1 cellular context compared by ENCODE assay signal in the genomic region with DNA sequence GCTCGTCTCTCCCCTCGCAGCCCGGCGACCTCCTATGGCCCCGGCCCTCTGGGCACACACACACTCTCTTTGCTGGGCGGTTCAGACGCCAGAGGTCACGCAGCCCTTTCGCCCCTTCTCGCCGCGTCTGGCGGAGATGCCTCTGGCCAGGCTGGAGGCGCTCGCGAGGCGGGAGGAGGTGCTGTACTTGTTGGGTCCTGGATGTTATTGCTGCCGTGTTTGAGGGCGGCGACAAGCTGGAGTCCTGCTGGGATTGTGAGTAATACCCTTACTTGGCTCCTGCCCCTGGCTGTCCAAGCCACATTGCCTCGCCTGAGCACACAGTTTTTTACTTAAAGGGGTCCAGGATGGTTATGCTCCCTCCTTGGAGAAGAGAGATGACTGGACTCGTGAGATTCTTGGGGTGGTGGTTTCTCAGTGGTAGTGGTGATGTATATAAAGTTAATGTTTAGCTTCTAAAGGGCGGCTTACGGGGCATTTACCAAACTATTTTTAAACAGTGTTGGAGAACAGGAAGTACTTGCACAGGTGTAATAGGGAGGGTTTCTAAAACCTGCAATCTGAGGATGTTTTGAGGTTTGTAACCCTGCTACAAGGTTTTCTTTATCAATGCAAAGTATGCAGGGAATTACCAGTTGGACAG.
TF ChIP-seq lines count a peak whose summit lies in the region.

No MANE protein-coding gene starts in this region.

TF ChIP-seq in K562, 482 proteins besides CTCF, POLR2A, EP300 and RAD21 (continued from another document and continues in another):
- TF ChIP-seq VEZF1 (CRISPR knock-in tag; IDR thresholded peaks at IDR 0.05) (peak; percentile 43; the same call in 1 of the 2 replicates), DACH1 (IDR thresholded peaks at IDR 0.05; ENCODE audit: partially characterized antibody) (no peak), HMG20B (CRISPR knock-in tag; IDR thresholded peaks at IDR 0.05) (no peak), ZNF232 (CRISPR knock-in tag; IDR thresholded peaks at IDR 0.05) (no peak), KHSRP (IDR thresholded peaks at IDR 0.05) (no peak), CREM (IDR thresholded peaks at IDR 0.05; ENCODE audit: low read depth) (peak; percentile 47), SLC30A9 (CRISPR knock-in tag; IDR thresholded peaks at IDR 0.05) (no peak), ZNF77 (CRISPR knock-in tag; IDR thresholded peaks at IDR 0.05) (no peak), ZFP91 (CRISPR knock-in tag; IDR thresholded peaks at IDR 0.05) (no peak), GTF2E2 (tag; IDR thresholded peaks at IDR 0.05) (no peak), SMARCA4 (IDR thresholded peaks at IDR 0.05) (no peak), HMGXB4 (CRISPR knock-in tag; IDR thresholded peaks at IDR 0.05) (no peak), ZNF766 (CRISPR knock-in tag; conservative IDR thresholded peaks at IDR 0.05) (no peak), PHB2 (IDR thresholded peaks at IDR 0.05; ENCODE audit: low read depth) (no peak), KLF16 (IDR thresholded peaks at IDR 0.05) (no peak), ZFPM2 (CRISPR knock-in tag; IDR thresholded peaks at IDR 0.05) (no peak), TCF7L2 (IDR thresholded peaks at IDR 0.05; ENCODE audit: low read depth, low read length) (no peak), MLX (CRISPR knock-in tag; conservative IDR thresholded peaks at IDR 0.05) (no peak), HOMEZ (CRISPR knock-in tag; IDR thresholded peaks at IDR 0.05) (no peak), ARNT (IDR thresholded peaks at IDR 0.05) (no peak), DMBX1 (CRISPR knock-in tag; IDR thresholded peaks at IDR 0.05; ENCODE audit: borderline replicate concordance) (no peak), ZNF561 (CRISPR knock-in tag; conservative IDR thresholded peaks at IDR 0.05) (no peak), THRA (IDR thresholded peaks at IDR 0.05) (no peak), EHMT2 (IDR thresholded peaks at IDR 0.05) (no peak), FOXK2 (conservative IDR thresholded peaks at IDR 0.05 in 1 of 2, IDR thresholded peaks at IDR 0.05 in 1 of 2; ENCODE audit: low read depth in 2 of 2) (no peak), HNRNPK (IDR thresholded peaks at IDR 0.05; ENCODE audit: low read depth, low read length, poor library complexity, severe bottlenecking) (no peak), GTF2A2 (tag; IDR thresholded peaks at IDR 0.05) (no peak), TBP (optimal IDR thresholded peaks at IDR 0.05; ENCODE audit: low read depth, low read length) (peak; percentile 39), CCNT2 (IDR thresholded peaks at IDR 0.05; ENCODE audit: borderline replicate concordance, extremely low read depth, insufficient read length, low read depth, low read length) (peak; percentile 6), ZC3H11A (IDR thresholded peaks at IDR 0.05; ENCODE audit: low read depth, low read length) (no peak), SMAD3 (CRISPR knock-in tag; conservative IDR thresholded peaks at IDR 0.05) (no peak), TAF9B (IDR thresholded peaks at IDR 0.05; ENCODE audit: partially characterized antibody) (peak; percentile 16), ELF1 (tag; IDR thresholded peaks at IDR 0.05) (no peak; the same call in none of the 2 replicates), ZNF384 (IDR thresholded peaks at IDR 0.05; ENCODE audit: low read depth, low read length) (peak; percentile 9; the same call in 1 of the 2 replicates), PTRF (tag; IDR thresholded peaks at IDR 0.05) (no peak), ZNF431 (CRISPR knock-in tag; IDR thresholded peaks at IDR 0.05) (peak; percentile 20; the same call in 1 of the 2 replicates), ZNF12 (CRISPR knock-in tag; IDR thresholded peaks at IDR 0.05) (peak; percentile 76; the same call in 1 of the 2 replicates), DDX20 (tag; IDR thresholded peaks at IDR 0.05; ENCODE audit: low read depth) (no peak), RBFOX2 (IDR thresholded peaks at IDR 0.05; ENCODE audit: low read depth, low read length) (no peak), ZZZ3 (IDR thresholded peaks at IDR 0.05) (no peak), ZNF184 (CRISPR knock-in tag; IDR thresholded peaks at IDR 0.05) (no peak), ZFP30 (CRISPR knock-in tag; IDR thresholded peaks at IDR 0.05; ENCODE audit: borderline replicate concordance) (no peak), MYC (IDR thresholded peaks at IDR 0.05; ENCODE audit: low read depth, low read length) (no peak; the same call in 1 of the 2 replicates), MYC (CRISPR knock-in tag; IDR thresholded peaks at IDR 0.05; ENCODE audit: borderline replicate concordance, low read depth) (no peak), BRD9 (IDR thresholded peaks at IDR 0.05; ENCODE audit: low read depth, partially characterized antibody) (no peak), TOE1 (IDR thresholded peaks at IDR 0.05; ENCODE audit: borderline replicate concordance) (no peak), TOE1 (CRISPR knock-in tag; IDR thresholded peaks at IDR 0.05; ENCODE audit: borderline replicate concordance, low read depth) (no peak), SREBF2 (CRISPR knock-in tag; IDR thresholded peaks at IDR 0.05) (no peak), ZNF436 (CRISPR knock-in tag; IDR thresholded peaks at IDR 0.05) (no peak), ZNF41 (CRISPR knock-in tag; conservative IDR thresholded peaks at IDR 0.05) (no peak), ZNF175 (CRISPR knock-in tag; IDR thresholded peaks at IDR 0.05; ENCODE audit: low read depth) (no peak), POLR2B (IDR thresholded peaks at IDR 0.05; ENCODE audit: low read depth, partially characterized antibody) (no peak), USF1 (CRISPR knock-in tag; IDR thresholded peaks at IDR 0.05) (peak; percentile 49), GATAD2B (IDR thresholded peaks at IDR 0.05; ENCODE audit: borderline replicate concordance) (no peak), ZNF586 (CRISPR knock-in tag; conservative IDR thresholded peaks at IDR 0.05) (no peak), BHLHE40 (IDR thresholded peaks at IDR 0.05; ENCODE audit: low read length) (no peak)
- TF ChIP-seq, protein P1, sequence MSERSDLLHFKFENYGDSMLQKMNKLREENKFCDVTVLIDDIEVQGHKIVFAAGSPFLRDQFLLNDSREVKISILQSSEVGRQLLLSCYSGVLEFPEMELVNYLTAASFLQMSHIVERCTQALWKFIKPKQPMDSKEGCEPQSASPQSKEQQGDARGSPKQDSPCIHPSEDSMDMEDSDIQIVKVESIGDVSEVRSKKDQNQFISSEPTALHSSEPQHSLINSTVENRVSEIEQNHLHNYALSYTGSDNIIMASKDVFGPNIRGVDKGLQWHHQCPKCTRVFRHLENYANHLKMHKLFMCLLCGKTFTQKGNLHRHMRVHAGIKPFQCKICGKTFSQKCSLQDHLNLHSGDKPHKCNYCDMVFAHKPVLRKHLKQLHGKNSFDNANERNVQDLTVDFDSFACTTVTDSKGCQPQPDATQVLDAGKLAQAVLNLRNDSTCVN (CRISPR knock-in tag; IDR thresholded peaks at IDR 0.05) = no peak
- TF ChIP-seq, protein P2, sequence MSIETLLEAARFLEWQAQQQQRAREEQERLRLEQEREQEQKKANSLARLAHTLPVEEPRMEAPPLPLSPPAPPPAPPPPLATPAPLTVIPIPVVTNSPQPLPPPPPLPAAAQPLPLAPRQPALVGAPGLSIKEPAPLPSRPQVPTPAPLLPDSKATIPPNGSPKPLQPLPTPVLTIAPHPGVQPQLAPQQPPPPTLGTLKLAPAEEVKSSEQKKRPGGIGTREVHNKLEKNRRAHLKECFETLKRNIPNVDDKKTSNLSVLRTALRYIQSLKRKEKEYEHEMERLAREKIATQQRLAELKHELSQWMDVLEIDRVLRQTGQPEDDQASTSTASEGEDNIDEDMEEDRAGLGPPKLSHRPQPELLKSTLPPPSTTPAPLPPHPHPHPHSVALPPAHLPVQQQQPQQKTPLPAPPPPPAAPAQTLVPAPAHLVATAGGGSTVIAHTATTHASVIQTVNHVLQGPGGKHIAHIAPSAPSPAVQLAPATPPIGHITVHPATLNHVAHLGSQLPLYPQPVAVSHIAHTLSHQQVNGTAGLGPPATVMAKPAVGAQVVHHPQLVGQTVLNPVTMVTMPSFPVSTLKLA (conservative IDR thresholded peaks at IDR 0.05) = peak in 1 of 2 experiments; percentile 19; a peak in 1 of 4 replicates
- TF ChIP-seq, protein P3, sequence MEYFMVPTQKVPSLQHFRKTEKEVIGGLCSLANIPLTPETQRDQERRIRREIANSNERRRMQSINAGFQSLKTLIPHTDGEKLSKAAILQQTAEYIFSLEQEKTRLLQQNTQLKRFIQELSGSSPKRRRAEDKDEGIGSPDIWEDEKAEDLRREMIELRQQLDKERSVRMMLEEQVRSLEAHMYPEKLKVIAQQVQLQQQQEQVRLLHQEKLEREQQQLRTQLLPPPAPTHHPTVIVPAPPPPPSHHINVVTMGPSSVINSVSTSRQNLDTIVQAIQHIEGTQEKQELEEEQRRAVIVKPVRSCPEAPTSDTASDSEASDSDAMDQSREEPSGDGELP (CRISPR knock-in tag; IDR thresholded peaks at IDR 0.05; ENCODE audit: borderline replicate concordance) = no peak; the same call in 1 of the 2 replicates
